Comparison of ENCODE assay signal across 8 cellular contexts in genomic region chr15:41429003-41429890, GRCh38.
DNase-seq lines count a peak whose midpoint lies in the region; ATAC-seq lines count a peak whose summit lies in the region.

No MANE protein-coding gene starts in this region.

- H3K9ac ChIP-seq in SK-N-MC (ENCODE audit: insufficient read length) (no peak overlapping the region), mucosa of rectum (ENCODE audit: low read depth in 1 of 2, low read length in 2 of 2) (peak overlapping the region; percentile 14 to 33)

- peaks cover 3% of the 10 kb centered on the region; the same call in 1 of the 2 replicates for H3K36me3 ChIP-seq in SK-N-MC (ENCODE audit: insufficient read depth, low read length)
- H3K36me3 ChIP-seq in mucosa of rectum (ENCODE audit: control insufficient read depth in 2 of 2, insufficient read depth in 2 of 2, low read length in 2 of 2), result no peaks in the 10 kb centered on the region

- H3K27ac ChIP-seq in SK-N-MC, result peak overlapping the region; percentile 10; the same call in 1 of the 2 replicates
- peak overlapping the region; percentile 14 to 25 for H3K27ac ChIP-seq in mucosa of rectum (ENCODE audit: low read depth in 2 of 2, low read length in 2 of 2)

- no peaks in the 10 kb centered on the region for H3K27me3 ChIP-seq in mucosa of rectum (ENCODE audit: control insufficient read depth in 2 of 2, insufficient read depth in 2 of 2, low read length in 2 of 2)

- DNase-seq in SK-N-MC (ENCODE audit: low read depth, low spot score) (no peak), NCI-H1105 treated with DMSO at 0.1 percent for 48 hours (lab: John Stamatoyannopoulos, UW) (no peak), NCI-H2081 treated with DMSO at 0.1 percent for 48 hours (lab: John Stamatoyannopoulos, UW) (no peak)

- no peak overlapping the region for H3K4me3 ChIP-seq in SK-N-MC
- peak overlapping the region in 1 of 2 donors; percentile 17 for H3K4me3 ChIP-seq in mucosa of rectum (ENCODE audit: low read length in 2 of 2)

- H3K9me3 ChIP-seq in SK-N-MC (ENCODE audit: low read depth, low read length) (no peaks in the 10 kb centered on the region), mucosa of rectum (ENCODE audit: control insufficient read depth in 2 of 2, low read length in 2 of 2) (no peaks in the 10 kb centered on the region)

- ATAC-seq in GM18502 (IDR thresholded peaks at IDR 0.05; ENCODE audit: poor library complexity, unreplicated experiment) (peak; percentile 75), GM21737 (IDR thresholded peaks at IDR 0.05; ENCODE audit: unreplicated experiment) (peak; percentile 65), GM19328 (IDR thresholded peaks at IDR 0.05; ENCODE audit: unreplicated experiment) (no peak), HG02884 (IDR thresholded peaks at IDR 0.05; ENCODE audit: unreplicated experiment) (no peak)

- peaks cover 0 to 4% of the 10 kb centered on the region in 2 donors for H3K4me1 ChIP-seq in mucosa of rectum (ENCODE audit: control insufficient read depth in 2 of 2, insufficient read depth in 2 of 2, low read length in 2 of 2)

Comparison
In these comparisons a context has a peak if more than half of its experiments do, and no peak if none do; other contexts are left out.
1. ATAC-seq: peak in GM18502 (single experiment) and GM21737 (single experiment); none in GM19328 (single experiment) and HG02884 (single experiment).